ENCODE assay signal across 31 cellular contexts in genomic region chrX:24575496-24575895, GRCh38.
"Had no signal": no experiment of that assay in that cellular context is flagged by ENCODE, and none has a peak within 500 bp of the region (broad histone marks: within the 10 kb centered on the region; RNA-seq: fewer than 3 reads in every experiment).

No MANE protein-coding gene starts in this region.

- H3K9me3 ChIP-seq: MG63, Peyer's patch, SJSA1 had no signal

- H3K4me3 Mint-ChIP-seq: activated B cell treated with CpG ODN at 0.5 μM for 24 hours; activated CD4-positive, alpha-beta memory T cell treated with anti-CD3 and anti-CD28 coated beads for 36 hours; activated naive CD4-positive, alpha-beta T cell treated with anti-CD3 and anti-CD28 coated beads, Interleukin-2, amount 10 ng/mL, durations not matched to agents 7 days and 5 days; activated naive CD8-positive, alpha-beta T cell; activated naive CD8-positive, alpha-beta T cell treated with anti-CD3 and anti-CD28 coated beads, Interleukin-2, amount 50 U/mL, for 24 hours; activated T-cell treated with anti-CD3 and anti-CD28 coated beads, Interleukin-2, amount 50 U/mL, for 4 hours; activated T-helper 1 cell treated with anti-CD3 and anti-CD28 coated beads, Interleukin-12 subunit alpha, Interleukin-12 subunit beta, Interleukin-2, Interleukin-4 antibody, amounts not matched to agents 30 ng/mL and 10 ng/mL and 1 ng/mL, durations not matched to agents 14 hours and 24 hours and 36 hours; T-cell; T-helper 17 cell had no signal

- H3K4me1 Mint-ChIP-seq: activated B cell treated with CpG ODN at 0.5 μM for 24 hours; activated naive CD8-positive, alpha-beta T cell treated with anti-CD3 and anti-CD28 coated beads, Interleukin-2, amount 50 U/mL, for 24 hours; T-cell; T-helper 17 cell had no signal

- H3K27ac Mint-ChIP-seq: activated B cell treated with CpG ODN at 0.5 μM for 24 hours; activated CD4-positive, alpha-beta memory T cell treated with anti-CD3 and anti-CD28 coated beads for 36 hours; activated naive CD4-positive, alpha-beta T cell treated with anti-CD3 and anti-CD28 coated beads, Interleukin-2, amount 10 ng/mL, durations not matched to agents 7 days and 5 days; activated naive CD8-positive, alpha-beta T cell; activated naive CD8-positive, alpha-beta T cell treated with anti-CD3 and anti-CD28 coated beads, Interleukin-2, amount 50 U/mL, for 24 hours; activated T-helper 1 cell treated with anti-CD3 and anti-CD28 coated beads, Interleukin-12 subunit alpha, Interleukin-12 subunit beta, Interleukin-2, Interleukin-4 antibody, amounts not matched to agents 30 ng/mL and 10 ng/mL and 1 ng/mL, durations not matched to agents 14 hours and 24 hours and 36 hours; T-cell; T-helper 17 cell had no signal

- H3K9me3 Mint-ChIP-seq: activated B cell treated with CpG ODN at 0.5 μM for 24 hours; activated CD4-positive, alpha-beta memory T cell treated with anti-CD3 and anti-CD28 coated beads for 36 hours; activated naive CD4-positive, alpha-beta T cell treated with anti-CD3 and anti-CD28 coated beads, Interleukin-2, amount 10 ng/mL, durations not matched to agents 7 days and 5 days; activated naive CD8-positive, alpha-beta T cell treated with anti-CD3 and anti-CD28 coated beads, Interleukin-2, amount 50 U/mL, for 24 hours; activated T-cell treated with anti-CD3 and anti-CD28 coated beads, Interleukin-2, amount 50 U/mL, for 4 hours; activated T-helper 1 cell treated with anti-CD3 and anti-CD28 coated beads, Interleukin-12 subunit alpha, Interleukin-12 subunit beta, Interleukin-2, Interleukin-4 antibody, amounts not matched to agents 30 ng/mL and 10 ng/mL and 1 ng/mL, durations not matched to agents 14 hours and 24 hours and 36 hours; T-cell had no signal

- H3K27ac ChIP-seq: brain microvascular endothelial cell, Peyer's patch, SJSA1, VCaP had no signal

- DNase-seq: activated B cell treated with CpG ODN at 0.5 μM for 24 hours; activated CD4-positive, alpha-beta memory T cell treated with anti-CD3 and anti-CD28 coated beads for 36 hours; activated CD4-positive, alpha-beta T cell treated with anti-CD3 and anti-CD28 coated beads for 4 hours; activated CD4-positive, alpha-beta T cell treated with anti-CD3 and anti-CD28 coated beads, Interleukin-2, amount 50 U/mL, for 1 hour; activated CD4-positive, CD25-positive, alpha-beta regulatory T cell treated with anti-CD3 and anti-CD28 coated beads, Interleukin-2, amount 50 U/mL, for 72 hours; activated CD8-positive, alpha-beta memory T cell treated with anti-CD3 and anti-CD28 coated beads, Interleukin-2, amount 50 U/mL, for 4 hours; activated naive CD4-positive, alpha-beta T cell treated with anti-CD3 and anti-CD28 coated beads, Interleukin-2, amount 10 ng/mL, durations not matched to agents 7 days and 5 days; activated naive CD8-positive, alpha-beta T cell treated with anti-CD3 and anti-CD28 coated beads, Interleukin-2, amount 50 U/mL, for 24 hours; activated T-cell treated with anti-CD3 and anti-CD28 coated beads for 4 hours; activated T-cell treated with anti-CD3 and anti-CD28 coated beads, Interleukin-2, amount 50 U/mL, for 4 hours; aorta; brain microvascular endothelial cell; Kasumi-1; KG1; MG63; NCI-H1092; NCI-H1436 treated with DMSO at 0.1 percent for 48 hours; NCI-H1694 treated with DMSO at 0.1 percent for 48 hours; NCI-H2029 treated with DMSO at 0.1 percent for 48 hours; NCI-H226; NCI-H446 treated with DMSO at 0.1 percent for 48 hours; PC-3; Peyer's patch; RPMI8226; SHP77 treated with DMSO at 0.1 percent for 48 hours; T-cell; T-helper 17 cell had no signal

- H3K4me1 ChIP-seq: Peyer's patch, SJSA1 had no signal

- H3K36me3 Mint-ChIP-seq: activated CD4-positive, alpha-beta memory T cell treated with anti-CD3 and anti-CD28 coated beads for 36 hours; activated naive CD4-positive, alpha-beta T cell treated with anti-CD3 and anti-CD28 coated beads, Interleukin-2, amount 10 ng/mL, durations not matched to agents 7 days and 5 days; activated naive CD8-positive, alpha-beta T cell; T-cell had no signal

- H3K27me3 Mint-ChIP-seq: activated B cell treated with CpG ODN at 0.5 μM for 24 hours; activated CD4-positive, alpha-beta memory T cell treated with anti-CD3 and anti-CD28 coated beads for 36 hours; activated naive CD4-positive, alpha-beta T cell treated with anti-CD3 and anti-CD28 coated beads, Interleukin-2, amount 10 ng/mL, durations not matched to agents 7 days and 5 days; activated naive CD8-positive, alpha-beta T cell; activated naive CD8-positive, alpha-beta T cell treated with anti-CD3 and anti-CD28 coated beads, Interleukin-2, amount 50 U/mL, for 24 hours; T-cell; T-helper 17 cell had no signal

- H3K27me3 ChIP-seq: brain microvascular endothelial cell, MG63, Peyer's patch, SJSA1 had no signal
